Comparison of ENCODE assay signal across 1 cellular context in genomic region chr18:9763157-9763556, GRCh38.
TF ChIP-seq lines count a peak whose summit lies in the region.

No MANE protein-coding gene starts in this region.

TF ChIP-seq in K562, 482 proteins besides CTCF, POLR2A, EP300 and RAD21 (continued from another document):
- TF ChIP-seq AFF1 (IDR thresholded peaks at IDR 0.05; ENCODE audit: low read depth in 1 of 2, partially characterized antibody in 2 of 2) (peak in 1 of 2 experiments; percentile 82), ZNF253 (CRISPR knock-in tag; conservative IDR thresholded peaks at IDR 0.05) (no peak), PHF21A (IDR thresholded peaks at IDR 0.05; ENCODE audit: borderline replicate concordance, low read depth) (no peak), HDAC6 (IDR thresholded peaks at IDR 0.05; ENCODE audit: low read depth, low read length) (no peak), TCF7 (IDR thresholded peaks at IDR 0.05; ENCODE audit: borderline replicate concordance) (no peak), ELF1 (tag; IDR thresholded peaks at IDR 0.05) (peak; percentile 25; the same call in 1 of the 2 replicates), ILK (tag; IDR thresholded peaks at IDR 0.05; ENCODE audit: borderline replicate concordance, low read depth) (no peak), ZNF79 (CRISPR knock-in tag; IDR thresholded peaks at IDR 0.05; ENCODE audit: low read depth) (no peak), NKRF (IDR thresholded peaks at IDR 0.05; ENCODE audit: borderline replicate concordance) (no peak), ZNF354B (CRISPR knock-in tag; IDR thresholded peaks at IDR 0.05) (no peak)
TF ChIP-seq in K562: peak in this region for 4.
